Comparison of ENCODE assay signal across 8 cellular contexts in the genomic region with DNA sequence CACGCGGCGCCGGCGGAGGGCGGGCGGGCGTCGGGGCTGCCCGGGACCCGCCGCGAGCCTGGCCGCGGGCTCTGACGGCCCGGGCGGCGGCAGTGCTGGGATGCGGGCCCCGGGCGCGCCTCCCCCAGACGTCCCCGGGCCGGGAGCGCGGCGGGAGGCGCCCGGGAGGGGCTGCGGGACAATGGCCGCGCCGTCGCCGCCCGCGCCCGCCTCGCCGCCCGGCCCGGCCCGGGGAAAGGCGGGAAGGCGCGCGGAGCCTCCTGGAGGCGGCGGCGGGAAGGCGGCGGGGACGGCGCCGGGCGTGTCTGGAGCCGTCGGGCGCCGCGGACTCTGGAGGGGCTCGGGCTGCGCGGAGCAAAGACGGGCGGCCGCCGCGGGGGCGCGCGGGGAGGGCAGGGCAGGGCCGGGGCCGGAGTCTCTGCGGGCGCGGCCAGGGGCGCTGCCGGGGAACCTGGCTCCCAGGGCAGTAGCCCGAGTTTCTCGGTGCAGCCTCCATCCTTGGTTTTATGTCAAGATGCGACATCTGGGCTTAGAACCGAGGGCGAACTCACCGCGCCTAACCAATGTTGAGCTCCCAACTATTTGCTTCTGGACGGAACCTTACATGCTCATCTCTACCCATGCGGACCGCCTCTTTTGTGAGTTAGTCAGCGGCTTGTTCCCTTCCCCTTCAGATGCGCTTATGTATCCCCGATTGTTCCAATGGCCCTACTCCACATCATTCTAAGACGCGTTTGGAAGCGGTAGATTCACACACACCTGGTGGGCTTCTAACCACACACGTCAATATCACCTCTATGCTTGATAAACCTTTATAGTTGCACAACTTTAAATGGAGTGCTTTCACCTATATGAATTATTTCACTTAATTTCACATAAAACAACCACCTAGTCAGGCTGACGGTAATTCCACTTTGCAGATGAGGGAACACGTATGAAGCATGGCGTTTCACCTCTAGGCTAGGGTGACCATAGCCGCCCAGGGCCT. TPM values are rescaled to one million over a fixed set of nuclear protein-coding genes. Genes with fewer than 3 reads are reported as not detected.
DNase-seq lines count a peak whose midpoint lies in the region; ATAC-seq, FAIRE-seq and TF ChIP-seq lines count a peak whose summit lies in the region.

No MANE protein-coding gene starts in this region.

- no peak for ATAC-seq in GM18870 (IDR thresholded peaks at IDR 0.05; ENCODE audit: unreplicated experiment)
- ATAC-seq in GM19324 (IDR thresholded peaks at IDR 0.05; ENCODE audit: low FRiP score, unreplicated experiment), result no peak

- H3K27me3 ChIP-seq in colonic mucosa, result no peaks in the 10 kb centered on the region
- no peaks in the 10 kb centered on the region for H3K27me3 ChIP-seq in smooth muscle cell (ENCODE audit: low read depth)

- peaks cover 22% of the 10 kb centered on the region for H4K20me1 ChIP-seq in smooth muscle cell (ENCODE audit: low read depth)

- H3F3A ChIP-seq in smooth muscle cell (ENCODE audit: low read depth), result peaks cover 6% of the 10 kb centered on the region

- intact Hi-C loops in colonic mucosa (cut with DNase I) (no loop called here), kidney (cut with DNase I) (no loop called here)

- H3K36me3 ChIP-seq in colonic mucosa (no peaks in the 10 kb centered on the region), kidney (ENCODE audit: control insufficient read depth in 1 of 2, insufficient read depth in 2 of 2, low read length in 2 of 2) (no peaks in the 10 kb centered on the region), smooth muscle cell (ENCODE audit: low read depth) (no peaks in the 10 kb centered on the region)

- peak overlapping the region; percentile 74 for H2AFZ ChIP-seq in smooth muscle cell (ENCODE audit: low read depth)

- H3K79me2 ChIP-seq in smooth muscle cell (ENCODE audit: low read depth), result peaks cover 39% of the 10 kb centered on the region

- H3K9ac ChIP-seq in colonic mucosa (ENCODE audit: low read depth in 2 of 2, low read length in 2 of 2), result peak overlapping the region; percentile 78
- peak overlapping the region; percentile 32 to 65 for H3K9ac ChIP-seq in kidney (ENCODE audit: low read length in 2 of 2)
- H3K9ac ChIP-seq in smooth muscle cell (ENCODE audit: low read depth), result no peak overlapping the region

- H3K4me1 ChIP-seq in colonic mucosa (peaks cover 5% of the 10 kb centered on the region), kidney (ENCODE audit: control insufficient read depth in 1 of 2, insufficient read depth in 1 of 2, low read depth in 1 of 2, low read length in 2 of 2) (no peaks in the 10 kb centered on the region), smooth muscle cell (ENCODE audit: low read depth) (peaks cover 12% of the 10 kb centered on the region)

- H3K27ac ChIP-seq in colonic mucosa, result peak overlapping the region; percentile 54
- H3K27ac ChIP-seq in kidney (ENCODE audit: low read depth in 2 of 2, low read length in 2 of 2), result no peak overlapping the region
- no peak overlapping the region for H3K27ac ChIP-seq in smooth muscle cell (ENCODE audit: low read depth)

- FAIRE-seq in kidney (lab: Jason Lieb, UNC), result no peak

- TF ChIP-seq CTCF in colonic mucosa (IDR thresholded peaks at IDR 0.05), result no peak
- no peak for TF ChIP-seq CTCF in kidney (IDR thresholded peaks at IDR 0.05; ENCODE audit: borderline replicate concordance, extremely low read depth, insufficient read depth)
- TF ChIP-seq CTCF in smooth muscle cell (IDR thresholded peaks at IDR 0.05; ENCODE audit: borderline replicate concordance, insufficient read depth, poor library complexity, severe bottlenecking), result no peak

- H3K4me3 ChIP-seq in colonic mucosa, result peak overlapping the region; percentile 45
- H3K4me3 ChIP-seq in kidney (ENCODE audit: low read length in 2 of 2), result peak overlapping the region; percentile 83
- peak overlapping the region; percentile 55 for H3K4me3 ChIP-seq in smooth muscle cell

- 6% methylated on average over 41 of the region's 102 CpGs for WGBS in smooth muscle cell (ENCODE audit: low lambda C conversion rate)

- DNase-seq in D341Med (ENCODE audit: low spot score), result peak; percentile 84
- DNase-seq in HPDE6-E6E7 (ENCODE audit: extremely low spot score), result peak; percentile 20
- peak; percentile 10 for DNase-seq in SK-N-DZ (ENCODE audit: low spot score)
- peak; percentile 34 for DNase-seq in colonic mucosa
- DNase-seq in kidney, result no peak
- no peak for DNase-seq in smooth muscle cell (lab: John Stamatoyannopoulos, UW; ENCODE audit: unreplicated experiment)

- H3K4me2 ChIP-seq in smooth muscle cell, result peak overlapping the region; percentile 83

- H3K9me3 ChIP-seq in colonic mucosa, result no peaks in the 10 kb centered on the region
- no peaks in the 10 kb centered on the region for H3K9me3 ChIP-seq in kidney (ENCODE audit: control insufficient read depth in 1 of 2, low read length in 2 of 2)
- no peaks in the 10 kb centered on the region for H3K9me3 ChIP-seq in smooth muscle cell (replicated peaks; ENCODE audit: low read depth)

RNA-seq across cellular contexts. Expression of a gene that starts 0.7 kb away (rescaled TPM):
- 2.6 and 2.7 TPM in 2 replicates for polyA plus RNA-seq in SK-N-DZ (2014; cell fraction: cytosol; rRNA removed)
- 1.9 and 3.2 TPM in 2 replicates for polyA plus RNA-seq in SK-N-DZ (2014; cell fraction: nucleus; rRNA removed)
- total RNA-seq in colonic mucosa (1 to 10 TPM; 6.5 to 7.1 TPM), kidney (10.4 TPM), smooth muscle cell (8.8 and 9.9 TPM in 2 replicates)
- polyA plus RNA-seq in kidney (ENCODE audit: insufficient read depth, low read depth, low replicate concordance) (1.8 TPM), smooth muscle cell (4.2 and 5.0 TPM in 2 replicates)

Comparison
In these comparisons a context has a peak if more than half of its experiments do, and no peak if none do; other contexts are left out.
1. DNase-seq: peak in D341Med (single experiment), HPDE6-E6E7 (single experiment), SK-N-DZ (single experiment) and colonic mucosa (single experiment); none in kidney (single experiment) and smooth muscle cell (single experiment).
2. Peak in every context shown above with its lines, with median percentiles within 50 percentile points of each other: H3K4me3 ChIP-seq.